Comparison of ENCODE assay signal across 1 cellular context in the genomic region with DNA sequence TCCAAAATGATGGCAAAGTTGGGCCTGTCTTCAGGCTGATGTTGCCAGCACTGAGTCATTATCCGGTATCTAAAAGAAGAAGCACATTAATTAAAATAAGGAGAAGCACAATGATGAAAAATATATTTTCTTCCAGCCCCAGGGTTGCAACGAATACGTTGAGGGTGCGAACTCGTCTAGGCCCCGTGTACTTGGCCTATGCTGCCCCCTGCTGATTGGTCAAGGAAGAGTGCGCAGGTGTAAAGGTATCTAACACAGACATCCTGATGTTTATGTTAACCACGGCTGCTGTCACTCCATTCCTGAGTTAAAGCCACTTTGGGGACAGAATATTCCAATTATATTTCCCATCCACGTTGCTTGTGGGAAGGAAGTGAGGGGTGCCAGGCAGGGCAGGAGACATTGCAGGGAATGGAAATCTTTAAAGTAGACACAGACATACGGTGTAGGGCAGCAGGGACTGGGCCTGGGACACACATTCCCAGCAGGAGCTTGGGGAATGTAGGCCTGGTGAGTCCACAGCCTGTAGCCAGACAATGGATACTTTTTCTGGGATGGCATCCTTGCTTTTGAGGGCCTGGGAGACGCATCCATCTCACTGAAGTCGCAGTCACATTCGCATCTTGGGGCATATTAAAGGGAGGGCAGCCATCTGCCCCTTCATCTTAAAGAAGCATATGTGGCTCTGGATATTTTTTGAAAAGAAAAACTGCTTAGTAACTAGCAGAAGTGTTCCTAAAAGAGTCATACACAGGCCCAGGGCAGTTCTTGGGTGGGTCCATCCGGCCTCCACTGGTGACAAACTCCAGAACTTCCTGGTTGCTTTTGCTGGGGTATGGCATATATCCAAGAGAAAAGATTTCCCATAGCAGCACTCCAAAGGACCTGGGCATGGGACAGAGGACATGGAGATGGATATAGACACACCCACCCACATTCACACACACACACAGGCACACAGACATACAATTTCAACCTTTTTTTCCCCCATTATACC.
TF ChIP-seq lines count a peak whose summit lies in the region.

No MANE protein-coding gene starts in this region.

TF ChIP-seq in HepG2, 621 proteins besides CTCF, POLR2A, EP300 and RAD21 (continued from another document and continues in another):
- TF ChIP-seq, protein P1, sequence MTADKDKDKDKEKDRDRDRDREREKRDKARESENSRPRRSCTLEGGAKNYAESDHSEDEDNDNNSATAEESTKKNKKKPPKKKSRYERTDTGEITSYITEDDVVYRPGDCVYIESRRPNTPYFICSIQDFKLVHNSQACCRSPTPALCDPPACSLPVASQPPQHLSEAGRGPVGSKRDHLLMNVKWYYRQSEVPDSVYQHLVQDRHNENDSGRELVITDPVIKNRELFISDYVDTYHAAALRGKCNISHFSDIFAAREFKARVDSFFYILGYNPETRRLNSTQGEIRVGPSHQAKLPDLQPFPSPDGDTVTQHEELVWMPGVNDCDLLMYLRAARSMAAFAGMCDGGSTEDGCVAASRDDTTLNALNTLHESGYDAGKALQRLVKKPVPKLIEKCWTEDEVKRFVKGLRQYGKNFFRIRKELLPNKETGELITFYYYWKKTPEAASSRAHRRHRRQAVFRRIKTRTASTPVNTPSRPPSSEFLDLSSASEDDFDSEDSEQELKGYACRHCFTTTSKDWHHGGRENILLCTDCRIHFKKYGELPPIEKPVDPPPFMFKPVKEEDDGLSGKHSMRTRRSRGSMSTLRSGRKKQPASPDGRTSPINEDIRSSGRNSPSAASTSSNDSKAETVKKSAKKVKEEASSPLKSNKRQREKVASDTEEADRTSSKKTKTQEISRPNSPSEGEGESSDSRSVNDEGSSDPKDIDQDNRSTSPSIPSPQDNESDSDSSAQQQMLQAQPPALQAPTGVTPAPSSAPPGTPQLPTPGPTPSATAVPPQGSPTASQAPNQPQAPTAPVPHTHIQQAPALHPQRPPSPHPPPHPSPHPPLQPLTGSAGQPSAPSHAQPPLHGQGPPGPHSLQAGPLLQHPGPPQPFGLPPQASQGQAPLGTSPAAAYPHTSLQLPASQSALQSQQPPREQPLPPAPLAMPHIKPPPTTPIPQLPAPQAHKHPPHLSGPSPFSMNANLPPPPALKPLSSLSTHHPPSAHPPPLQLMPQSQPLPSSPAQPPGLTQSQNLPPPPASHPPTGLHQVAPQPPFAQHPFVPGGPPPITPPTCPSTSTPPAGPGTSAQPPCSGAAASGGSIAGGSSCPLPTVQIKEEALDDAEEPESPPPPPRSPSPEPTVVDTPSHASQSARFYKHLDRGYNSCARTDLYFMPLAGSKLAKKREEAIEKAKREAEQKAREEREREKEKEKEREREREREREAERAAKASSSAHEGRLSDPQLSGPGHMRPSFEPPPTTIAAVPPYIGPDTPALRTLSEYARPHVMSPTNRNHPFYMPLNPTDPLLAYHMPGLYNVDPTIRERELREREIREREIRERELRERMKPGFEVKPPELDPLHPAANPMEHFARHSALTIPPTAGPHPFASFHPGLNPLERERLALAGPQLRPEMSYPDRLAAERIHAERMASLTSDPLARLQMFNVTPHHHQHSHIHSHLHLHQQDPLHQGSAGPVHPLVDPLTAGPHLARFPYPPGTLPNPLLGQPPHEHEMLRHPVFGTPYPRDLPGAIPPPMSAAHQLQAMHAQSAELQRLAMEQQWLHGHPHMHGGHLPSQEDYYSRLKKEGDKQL (CRISPR knock-in tag; IDR thresholded peaks at IDR 0.05; ENCODE audit: low read depth): no peak
- TF ChIP-seq NR2C2 (CRISPR knock-in tag; IDR thresholded peaks at IDR 0.05; ENCODE audit: borderline replicate concordance): no peak
- peak; percentile 53; the same call in 1 of the 2 replicates for TF ChIP-seq CBX5 (CRISPR knock-in tag; IDR thresholded peaks at IDR 0.05; ENCODE audit: borderline replicate concordance)
- peak; percentile 100 for TF ChIP-seq SMC3 (IDR thresholded peaks at IDR 0.05; ENCODE audit: low read length)
- TF ChIP-seq ADNP (CRISPR knock-in tag; IDR thresholded peaks at IDR 0.05): no peak
- TF ChIP-seq KLF12 (CRISPR knock-in tag; IDR thresholded peaks at IDR 0.05; ENCODE audit: borderline replicate concordance): no peak
- TF ChIP-seq XRCC5 (optimal IDR thresholded peaks at IDR 0.05; ENCODE audit: low read length): peak; percentile 77
- peak; percentile 99 for TF ChIP-seq STAG1 (CRISPR knock-in tag; IDR thresholded peaks at IDR 0.05)
- TF ChIP-seq ZNF629 (CRISPR knock-in tag; conservative IDR thresholded peaks at IDR 0.05): no peak
- TF ChIP-seq ZNF263 (CRISPR knock-in tag; IDR thresholded peaks at IDR 0.05): no peak
- TF ChIP-seq, protein P2, sequence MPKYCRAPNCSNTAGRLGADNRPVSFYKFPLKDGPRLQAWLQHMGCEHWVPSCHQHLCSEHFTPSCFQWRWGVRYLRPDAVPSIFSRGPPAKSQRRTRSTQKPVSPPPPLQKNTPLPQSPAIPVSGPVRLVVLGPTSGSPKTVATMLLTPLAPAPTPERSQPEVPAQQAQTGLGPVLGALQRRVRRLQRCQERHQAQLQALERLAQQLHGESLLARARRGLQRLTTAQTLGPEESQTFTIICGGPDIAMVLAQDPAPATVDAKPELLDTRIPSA (CRISPR knock-in tag; IDR thresholded peaks at IDR 0.05; ENCODE audit: borderline replicate concordance): no peak
- TF ChIP-seq NR2F6 (IDR thresholded peaks at IDR 0.05): no peak
- 0 out of 2 replicates have a peak, but pooled peaks have one; percentile 8 for TF ChIP-seq NR2F6 (CRISPR knock-in tag; IDR thresholded peaks at IDR 0.05)
- TF ChIP-seq FOXC1 (CRISPR knock-in tag; IDR thresholded peaks at IDR 0.05; ENCODE audit: borderline replicate concordance): peak; percentile 64; the same call in 1 of the 2 replicates
- TF ChIP-seq SIN3B (IDR thresholded peaks at IDR 0.05; ENCODE audit: low read length): no peak
- peak; percentile 35; the same call in 1 of the 2 replicates for TF ChIP-seq SALL1 (CRISPR knock-in tag; IDR thresholded peaks at IDR 0.05)
- TF ChIP-seq ZNF343 (CRISPR knock-in tag; IDR thresholded peaks at IDR 0.05): no peak
- TF ChIP-seq ZFX (CRISPR knock-in tag; IDR thresholded peaks at IDR 0.05; ENCODE audit: low read depth): peak; percentile 45
- TF ChIP-seq FOSL2 (CRISPR knock-in tag; IDR thresholded peaks at IDR 0.05): peak; percentile 43; the same call in 1 of the 2 replicates
- TF ChIP-seq THAP11 (CRISPR knock-in tag; IDR thresholded peaks at IDR 0.05): 0 out of 2 replicates have a peak, but pooled peaks have one; percentile 22
- TF ChIP-seq, protein P3, sequence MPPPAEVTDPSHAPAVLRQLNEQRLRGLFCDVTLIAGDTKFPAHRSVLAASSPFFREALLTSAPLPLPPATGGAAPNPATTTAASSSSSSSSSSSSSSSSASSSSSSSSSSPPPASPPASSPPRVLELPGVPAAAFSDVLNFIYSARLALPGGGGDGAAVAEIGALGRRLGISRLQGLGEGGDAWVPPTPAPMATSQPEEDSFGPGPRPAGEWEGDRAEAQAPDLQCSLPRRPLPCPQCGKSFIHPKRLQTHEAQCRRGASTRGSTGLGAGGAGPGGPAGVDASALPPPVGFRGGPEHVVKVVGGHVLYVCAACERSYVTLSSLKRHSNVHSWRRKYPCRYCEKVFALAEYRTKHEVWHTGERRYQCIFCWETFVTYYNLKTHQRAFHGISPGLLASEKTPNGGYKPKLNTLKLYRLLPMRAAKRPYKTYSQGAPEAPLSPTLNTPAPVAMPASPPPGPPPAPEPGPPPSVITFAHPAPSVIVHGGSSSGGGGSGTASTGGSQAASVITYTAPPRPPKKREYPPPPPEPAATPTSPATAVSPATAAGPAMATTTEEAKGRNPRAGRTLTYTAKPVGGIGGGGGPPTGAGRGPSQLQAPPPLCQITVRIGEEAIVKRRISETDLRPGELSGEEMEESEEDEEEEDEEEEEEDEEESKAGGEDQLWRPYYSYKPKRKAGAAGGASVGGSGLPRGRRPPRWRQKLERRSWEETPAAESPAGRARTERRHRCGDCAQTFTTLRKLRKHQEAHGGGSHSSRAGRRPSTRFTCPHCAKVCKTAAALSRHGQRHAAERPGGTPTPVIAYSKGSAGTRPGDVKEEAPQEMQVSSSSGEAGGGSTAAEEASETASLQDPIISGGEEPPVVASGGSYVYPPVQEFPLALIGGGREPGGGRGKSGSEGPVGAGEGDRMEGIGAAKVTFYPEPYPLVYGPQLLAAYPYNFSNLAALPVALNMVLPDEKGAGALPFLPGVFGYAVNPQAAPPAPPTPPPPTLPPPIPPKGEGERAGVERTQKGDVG (CRISPR knock-in tag; IDR thresholded peaks at IDR 0.05; ENCODE audit: borderline replicate concordance): no peak
- no peak for TF ChIP-seq HHEX (CRISPR knock-in tag; IDR thresholded peaks at IDR 0.05)
- TF ChIP-seq, protein P4, sequence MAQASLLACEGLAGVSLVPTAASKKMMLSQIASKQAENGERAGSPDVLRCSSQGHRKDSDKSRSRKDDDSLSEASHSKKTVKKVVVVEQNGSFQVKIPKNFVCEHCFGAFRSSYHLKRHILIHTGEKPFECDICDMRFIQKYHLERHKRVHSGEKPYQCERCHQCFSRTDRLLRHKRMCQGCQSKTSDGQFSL (CRISPR knock-in tag; IDR thresholded peaks at IDR 0.05): no peak
- no peak for TF ChIP-seq NR1H2 (CRISPR knock-in tag; IDR thresholded peaks at IDR 0.05; ENCODE audit: borderline replicate concordance, low read depth)
- TF ChIP-seq, protein P5, sequence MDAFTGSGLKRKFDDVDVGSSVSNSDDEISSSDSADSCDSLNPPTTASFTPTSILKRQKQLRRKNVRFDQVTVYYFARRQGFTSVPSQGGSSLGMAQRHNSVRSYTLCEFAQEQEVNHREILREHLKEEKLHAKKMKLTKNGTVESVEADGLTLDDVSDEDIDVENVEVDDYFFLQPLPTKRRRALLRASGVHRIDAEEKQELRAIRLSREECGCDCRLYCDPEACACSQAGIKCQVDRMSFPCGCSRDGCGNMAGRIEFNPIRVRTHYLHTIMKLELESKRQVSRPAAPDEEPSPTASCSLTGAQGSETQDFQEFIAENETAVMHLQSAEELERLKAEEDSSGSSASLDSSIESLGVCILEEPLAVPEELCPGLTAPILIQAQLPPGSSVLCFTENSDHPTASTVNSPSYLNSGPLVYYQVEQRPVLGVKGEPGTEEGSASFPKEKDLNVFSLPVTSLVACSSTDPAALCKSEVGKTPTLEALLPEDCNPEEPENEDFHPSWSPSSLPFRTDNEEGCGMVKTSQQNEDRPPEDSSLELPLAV (CRISPR knock-in tag; conservative IDR thresholded peaks at IDR 0.05; ENCODE audit: low read depth): no peak
- TF ChIP-seq, protein P6, sequence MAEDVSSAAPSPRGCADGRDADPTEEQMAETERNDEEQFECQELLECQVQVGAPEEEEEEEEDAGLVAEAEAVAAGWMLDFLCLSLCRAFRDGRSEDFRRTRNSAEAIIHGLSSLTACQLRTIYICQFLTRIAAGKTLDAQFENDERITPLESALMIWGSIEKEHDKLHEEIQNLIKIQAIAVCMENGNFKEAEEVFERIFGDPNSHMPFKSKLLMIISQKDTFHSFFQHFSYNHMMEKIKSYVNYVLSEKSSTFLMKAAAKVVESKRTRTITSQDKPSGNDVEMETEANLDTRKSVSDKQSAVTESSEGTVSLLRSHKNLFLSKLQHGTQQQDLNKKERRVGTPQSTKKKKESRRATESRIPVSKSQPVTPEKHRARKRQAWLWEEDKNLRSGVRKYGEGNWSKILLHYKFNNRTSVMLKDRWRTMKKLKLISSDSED (CRISPR knock-in tag; IDR thresholded peaks at IDR 0.05): no peak
- TF ChIP-seq, protein P7, sequence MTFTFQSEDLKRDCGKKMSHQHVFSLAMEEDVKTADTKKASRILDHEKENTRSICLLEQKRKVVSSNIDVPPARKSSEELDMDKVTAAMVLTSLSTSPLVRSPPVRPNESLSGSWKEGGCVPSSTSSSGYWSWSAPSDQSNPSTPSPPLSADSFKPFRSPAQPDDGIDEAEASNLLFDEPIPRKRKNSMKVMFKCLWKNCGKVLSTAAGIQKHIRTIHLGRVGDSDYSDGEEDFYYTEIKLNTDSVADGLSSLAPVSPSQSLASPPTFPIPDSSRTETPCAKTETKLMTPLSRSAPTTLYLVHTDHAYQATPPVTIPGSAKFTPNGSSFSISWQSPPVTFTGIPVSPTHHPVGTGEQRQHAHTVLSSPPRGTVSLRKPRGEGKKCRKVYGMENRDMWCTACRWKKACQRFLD (CRISPR knock-in tag; IDR thresholded peaks at IDR 0.05; ENCODE audit: borderline replicate concordance): no peak
- no peak for TF ChIP-seq ZNF101 (CRISPR knock-in tag; IDR thresholded peaks at IDR 0.05; ENCODE audit: borderline replicate concordance, low read depth)
- no peak for TF ChIP-seq RBFOX2 (IDR thresholded peaks at IDR 0.05; ENCODE audit: low read depth, low read length)
- TF ChIP-seq HOXA3 (CRISPR knock-in tag; IDR thresholded peaks at IDR 0.05): no peak
- TF ChIP-seq, protein P8, sequence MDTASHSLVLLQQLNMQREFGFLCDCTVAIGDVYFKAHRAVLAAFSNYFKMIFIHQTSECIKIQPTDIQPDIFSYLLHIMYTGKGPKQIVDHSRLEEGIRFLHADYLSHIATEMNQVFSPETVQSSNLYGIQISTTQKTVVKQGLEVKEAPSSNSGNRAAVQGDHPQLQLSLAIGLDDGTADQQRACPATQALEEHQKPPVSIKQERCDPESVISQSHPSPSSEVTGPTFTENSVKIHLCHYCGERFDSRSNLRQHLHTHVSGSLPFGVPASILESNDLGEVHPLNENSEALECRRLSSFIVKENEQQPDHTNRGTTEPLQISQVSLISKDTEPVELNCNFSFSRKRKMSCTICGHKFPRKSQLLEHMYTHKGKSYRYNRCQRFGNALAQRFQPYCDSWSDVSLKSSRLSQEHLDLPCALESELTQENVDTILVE (CRISPR knock-in tag; IDR thresholded peaks at IDR 0.05): peak; percentile 67; the same call in 1 of the 2 replicates
- TF ChIP-seq CC2D1A (CRISPR knock-in tag; IDR thresholded peaks at IDR 0.05): no peak
- peak; percentile 45; the same call in 1 of the 2 replicates for TF ChIP-seq ZNF331 (CRISPR knock-in tag; IDR thresholded peaks at IDR 0.05)
- TF ChIP-seq ZBTB42 (CRISPR knock-in tag; IDR thresholded peaks at IDR 0.05): no peak
- TF ChIP-seq, protein P9, sequence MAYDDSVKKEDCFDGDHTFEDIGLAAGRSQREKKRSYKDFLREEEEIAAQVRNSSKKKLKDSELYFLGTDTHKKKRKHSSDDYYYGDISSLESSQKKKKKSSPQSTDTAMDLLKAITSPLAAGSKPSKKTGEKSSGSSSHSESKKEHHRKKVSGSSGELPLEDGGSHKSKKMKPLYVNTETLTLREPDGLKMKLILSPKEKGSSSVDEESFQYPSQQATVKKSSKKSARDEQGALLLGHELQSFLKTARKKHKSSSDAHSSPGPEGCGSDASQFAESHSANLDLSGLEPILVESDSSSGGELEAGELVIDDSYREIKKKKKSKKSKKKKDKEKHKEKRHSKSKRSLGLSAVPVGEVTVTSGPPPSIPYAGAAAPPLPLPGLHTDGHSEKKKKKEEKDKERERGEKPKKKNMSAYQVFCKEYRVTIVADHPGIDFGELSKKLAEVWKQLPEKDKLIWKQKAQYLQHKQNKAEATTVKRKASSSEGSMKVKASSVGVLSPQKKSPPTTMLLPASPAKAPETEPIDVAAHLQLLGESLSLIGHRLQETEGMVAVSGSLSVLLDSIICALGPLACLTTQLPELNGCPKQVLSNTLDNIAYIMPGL (CRISPR knock-in tag; IDR thresholded peaks at IDR 0.05; ENCODE audit: borderline replicate concordance in 1 of 2, low read depth in 1 of 2): peak; percentile 39 to 72; a peak in 1 of 4 replicates
- peak; percentile 51; the same call in 1 of the 2 replicates for TF ChIP-seq IRF2 (CRISPR knock-in tag; IDR thresholded peaks at IDR 0.05)
- no peak for TF ChIP-seq MLLT10 (CRISPR knock-in tag; IDR thresholded peaks at IDR 0.05)
- TF ChIP-seq BHLHE40 (IDR thresholded peaks at IDR 0.05; ENCODE audit: low read length): no peak
